ENCODE assay signal across 26 cellular contexts in the genomic region with DNA sequence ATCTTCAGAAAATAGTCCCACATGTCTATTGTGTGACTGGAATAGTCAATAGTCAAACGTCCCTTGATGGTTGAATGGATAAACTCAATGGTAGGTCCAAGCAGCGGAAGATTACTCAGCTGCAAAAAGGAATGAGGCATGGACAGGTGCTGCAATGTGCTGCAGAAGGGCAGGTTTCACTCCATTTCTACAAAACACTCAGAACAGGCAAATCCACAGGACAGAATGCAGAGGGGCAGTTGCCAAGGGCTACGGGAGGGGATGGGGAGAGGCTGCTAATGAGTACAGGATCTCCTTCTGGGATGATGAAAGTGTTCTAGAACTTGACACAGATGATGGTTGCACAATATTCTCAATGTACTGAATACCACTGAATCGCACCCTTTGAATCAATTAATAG.
DNase-seq lines count a peak whose midpoint lies in the region; ATAC-seq, FAIRE-seq and TF ChIP-seq lines count a peak whose summit lies in the region.
"Had no signal": no experiment of that assay in that cellular context is flagged by ENCODE, and none has a peak within 500 bp of the region (broad histone marks: within the 10 kb centered on the region; RNA-seq: fewer than 3 reads in every experiment).

No MANE protein-coding gene starts in this region.

- in situ Hi-C loops in G401 (cut with HindIII; ENCODE audit: low sequenced_read_pairs): no loop called here
- in situ Hi-C loops in K562 (cut with MboI): no loop called here

- H3K27ac ChIP-seq in A549 (peak overlapping the region; percentile 58 to 62; a peak in 5 of 6 replicates), K562 (ENCODE audit: extremely low read depth, low read depth, low read length) (no peak overlapping the region), temporal lobe (ENCODE audit: low read depth, low read length) (peak overlapping the region; percentile 9), upper lobe of left lung (no peak overlapping the region)
- H3K27ac ChIP-seq: BLaER1, C4-2B, GM23248 had no signal

- TF ChIP-seq CTCF in A549 (IDR thresholded peaks at IDR 0.05) (no peak), K562 (IDR thresholded peaks at IDR 0.05 in 2 of 3, conservative IDR thresholded peaks at IDR 0.05 in 1 of 3; ENCODE audit: insufficient read depth in 2 of 3, low read depth in 1 of 3, low read length in 3 of 3) (no peak), upper lobe of left lung (IDR thresholded peaks at IDR 0.05) (no peak)

- no peaks in the 10 kb centered on the region for H3K36me3 ChIP-seq in K562 (ENCODE audit: control insufficient read depth, insufficient read depth, low read length)
- H3K36me3 ChIP-seq in upper lobe of left lung: no peaks in the 10 kb centered on the region
- H3K36me3 ChIP-seq: BLaER1 had no signal

- peaks cover 4% of the 10 kb centered on the region for H3K9me1 ChIP-seq in K562 (ENCODE audit: control insufficient read depth, insufficient read depth, low read length)

- CTCF ChIA-PET in A549 (lab: Yijun Ruan, JAX) (interaction anchor here (0.9 to 1.5 kb wide), 4 partner anchors 10 to 199 kb away, joined by 3 to 4 read pairs (median 4); no protein-coding TSS in a partner anchor), K562 (lab: Yijun Ruan, JAX; ENCODE audit: low intra/inter-chr PET ratio) (no interaction called here)
- CTCF ChIA-PET in activated CD8-positive, alpha-beta T cell treated with anti-CD3 and anti-CD28 coated beads, Interleukin-2, amount 10 ng/mL, durations not matched to agents 7 days and 5 days (lab: Charles Lee): no interaction called here

- H3K27me3 ChIP-seq in K562 (ENCODE audit: control insufficient read depth in 2 of 2, insufficient read depth in 2 of 2, low read length in 2 of 2) (peaks cover 9 to 47% of the 10 kb centered on the region in 2 experiments), upper lobe of left lung (no peaks in the 10 kb centered on the region)
- H3K27me3 ChIP-seq: BLaER1 had no signal

- H3K4me3 Mint-ChIP-seq in activated CD8-positive, alpha-beta T cell treated with anti-CD3 and anti-CD28 coated beads, Interleukin-2, amount 10 ng/mL, durations not matched to agents 7 days and 5 days: no peak overlapping the region
- H3K4me3 Mint-ChIP-seq: B cell; CD8-positive, alpha-beta T cell had no signal

- no peak for ATAC-seq in A549
- no peak for ATAC-seq in K562
- no peak for ATAC-seq in HG02840 (IDR thresholded peaks at IDR 0.05; ENCODE audit: low FRiP score, unreplicated experiment)
- ATAC-seq in activated CD8-positive, alpha-beta T cell treated with anti-CD3 and anti-CD28 coated beads, Interleukin-2, amount 10 ng/mL, durations not matched to agents 7 days and 5 days: no peak
- ATAC-seq in upper lobe of left lung (ENCODE audit: low FRiP score in 2 of 2): no peak
- ATAC-seq: CD8-positive, alpha-beta T cell had no signal

- no TSS peak for BruUV-seq in K562 (replicated peaks; lab: Mats Ljungman, UMichigan)

- H2AFZ ChIP-seq in K562 (ENCODE audit: low read depth, low read length): no peak overlapping the region
- H2AFZ ChIP-seq: GM23248 had no signal

- no peaks in the 10 kb centered on the region for H3K4me1 Mint-ChIP-seq in activated CD8-positive, alpha-beta T cell treated with anti-CD3 and anti-CD28 coated beads, Interleukin-2, amount 10 ng/mL, durations not matched to agents 7 days and 5 days (ENCODE audit: low read depth)
- H3K4me1 Mint-ChIP-seq: B cell; CD4-positive, CD25-positive, alpha-beta regulatory T cell had no signal

- H3K36me3 Mint-ChIP-seq in activated CD8-positive, alpha-beta T cell treated with anti-CD3 and anti-CD28 coated beads, Interleukin-2, amount 10 ng/mL, durations not matched to agents 7 days and 5 days (ENCODE audit: low read depth): no peaks in the 10 kb centered on the region
- H3K36me3 Mint-ChIP-seq: CD4-positive, CD25-positive, alpha-beta regulatory T cell; CD8-positive, alpha-beta T cell had no signal

- H3K4me2 ChIP-seq in A549: peak overlapping the region; percentile 36; the same call in 1 of the 3 replicates
- H3K4me2 ChIP-seq in K562 (ENCODE audit: insufficient read depth, low read length): no peak overlapping the region
- H3K4me2 ChIP-seq: BLaER1 had no signal

- intact Hi-C loops in K562 (cut with micrococcal nuclease): no loop called here

- 83% methylated on average over 4 of the region's 4 CpGs for WGBS in A549 (ENCODE audit: missing lambda C conversion rate)
- WGBS in K562 (ENCODE audit: insufficient coverage, low coverage, missing lambda C conversion rate): 0% methylated on average over 4 of the region's 4 CpGs
- WGBS in upper lobe of left lung, 2 donors: 78 to 84% methylated on average over 4 of the region's 4 CpGs

- FAIRE-seq in A549 (lab: Jason Lieb, UNC) (no peak), K562 (lab: Jason Lieb, UNC) (no peak)
- FAIRE-seq: D721Med, GM12891, GM18507, GM19239, H1 had no signal

- TF ChIP-seq EP300 in A549 (IDR thresholded peaks at IDR 0.05) (no peak), K562 (IDR thresholded peaks at IDR 0.05; ENCODE audit: low read length) (no peak), upper lobe of left lung (IDR thresholded peaks at IDR 0.05) (no peak)

- no peaks in the 10 kb centered on the region for H3K27me3 Mint-ChIP-seq in activated CD8-positive, alpha-beta T cell treated with anti-CD3 and anti-CD28 coated beads, Interleukin-2, amount 10 ng/mL, durations not matched to agents 7 days and 5 days (ENCODE audit: low read depth)

- H3K4me1 ChIP-seq in A549 (peaks cover 28% of the 10 kb centered on the region), K562 (replicated peaks in 1 of 2; ENCODE audit: control insufficient read depth in 2 of 2, insufficient read depth in 2 of 2, low read length in 2 of 2) (peaks cover 0 to 2% of the 10 kb centered on the region in 2 experiments; a peak in 2 of 5 replicates), upper lobe of left lung (no peaks in the 10 kb centered on the region)
- H3K4me1 ChIP-seq: Caco-2 had no signal

- H3K4me3 ChIP-seq in A549 (no peak overlapping the region), K562 (no peak overlapping the region), upper lobe of left lung (no peak overlapping the region)
- H3K4me3 ChIP-seq: BLaER1, GM23248 had no signal

- H3K9me3 ChIP-seq in A549: no peaks in the 10 kb centered on the region
- H3K9me3 ChIP-seq in K562 (replicated peaks; ENCODE audit: control insufficient read depth, insufficient read depth, low read depth, low read length): no peaks in the 10 kb centered on the region
- no peaks in the 10 kb centered on the region for H3K9me3 ChIP-seq in upper lobe of left lung
- H3K9me3 ChIP-seq: BLaER1, Caco-2 had no signal

- H3K79me2 ChIP-seq in K562 (ENCODE audit: control insufficient read depth, insufficient read depth, low read length): no peaks in the 10 kb centered on the region

- H4K20me1 ChIP-seq in K562 (replicated peaks; ENCODE audit: control insufficient read depth, insufficient read depth, low read length): no peaks in the 10 kb centered on the region; the same call in 1 of the 2 replicates
- H4K20me1 ChIP-seq: BLaER1 had no signal

- no peak overlapping the region for H3K27ac Mint-ChIP-seq in activated CD8-positive, alpha-beta T cell treated with anti-CD3 and anti-CD28 coated beads, Interleukin-2, amount 10 ng/mL, durations not matched to agents 7 days and 5 days
- H3K27ac Mint-ChIP-seq: B cell; CD4-positive, CD25-positive, alpha-beta regulatory T cell; CD8-positive, alpha-beta T cell had no signal

- DNase-seq in A549 (ENCODE audit: low read depth in 1 of 2, low spot score in 1 of 2) (no peak), G401 (ENCODE audit: low spot score) (peak; percentile 82), K562 (ENCODE audit: extremely low read depth in 1 of 4, low spot score in 3 of 4) (no peak), upper lobe of left lung (no peak)
- no peak for DNase-seq in activated CD8-positive, alpha-beta T cell treated with anti-CD3 and anti-CD28 coated beads, Interleukin-2, amount 10 ng/mL, durations not matched to agents 7 days and 5 days
- DNase-seq: 8988T; Caco-2; CD4-positive, CD25-positive, alpha-beta regulatory T cell; CD8-positive, alpha-beta T cell; DMS 273 treated with DMSO at 0.1 percent for 48 hours; DMS79; EL; GF-D8; GM23248; H7; HCEC 1CT had no signal

- no peaks in the 10 kb centered on the region for H3K9me3 Mint-ChIP-seq in activated CD8-positive, alpha-beta T cell treated with anti-CD3 and anti-CD28 coated beads, Interleukin-2, amount 10 ng/mL, durations not matched to agents 7 days and 5 days (ENCODE audit: insufficient read depth)
- H3K9me3 Mint-ChIP-seq: CD8-positive, alpha-beta T cell had no signal

- POLR2A ChIA-PET in A549 (lab: Yijun Ruan, JAX): no interaction called here
- POLR2A ChIA-PET in K562 (lab: Yijun Ruan, JAX): no interaction called here
- POLR2A ChIA-PET in activated CD8-positive, alpha-beta T cell treated with anti-CD3 and anti-CD28 coated beads, Interleukin-2, amount 10 ng/mL, durations not matched to agents 7 days and 5 days (lab: Charles Lee): no interaction called here

- TF ChIP-seq RAD21 in A549 (conservative IDR thresholded peaks at IDR 0.05 in 1 of 2, IDR thresholded peaks at IDR 0.05 in 1 of 2) (no peak), K562 (CRISPR knock-in tag; conservative IDR thresholded peaks at IDR 0.05 in 1 of 2, IDR thresholded peaks at IDR 0.05 in 1 of 2) (no peak)

- no peak for TF ChIP-seq POLR2A in A549 (IDR thresholded peaks at IDR 0.05; ENCODE audit: low read length)
- TF ChIP-seq POLR2A in K562 (conservative IDR thresholded peaks at IDR 0.05): no peak
- TF ChIP-seq POLR2A in upper lobe of left lung (IDR thresholded peaks at IDR 0.05): no peak

- H3K9ac ChIP-seq in K562 (ENCODE audit: insufficient read depth in 1 of 2, low read depth in 2 of 2, low read length in 2 of 2): no peak overlapping the region
- H3K9ac ChIP-seq: BLaER1, GM23248 had no signal

TF ChIP-seq in A549, 52 proteins besides CTCF, POLR2A, EP300 and RAD21 (continues in another document):
- TF ChIP-seq HOXA7 (CRISPR knock-in tag; IDR thresholded peaks at IDR 0.05): no peak
- no peak for TF ChIP-seq MAZ (IDR thresholded peaks at IDR 0.05; ENCODE audit: borderline replicate concordance, low read depth, low read length)
- TF ChIP-seq NFE2L2 (conservative IDR thresholded peaks at IDR 0.05; ENCODE audit: low read length): no peak

TF ChIP-seq in K562, 482 proteins besides CTCF, POLR2A, EP300 and RAD21:
- TF ChIP-seq PTBP1 (IDR thresholded peaks at IDR 0.05; ENCODE audit: low read depth, low read length): no peak
- peak; percentile 32; the same call in 1 of the 2 replicates for TF ChIP-seq CEBPB (tag; IDR thresholded peaks at IDR 0.05)
- no peak for TF ChIP-seq POLR2G (IDR thresholded peaks at IDR 0.05; ENCODE audit: low read depth, low read length)
- TF ChIP-seq, protein P1, sequence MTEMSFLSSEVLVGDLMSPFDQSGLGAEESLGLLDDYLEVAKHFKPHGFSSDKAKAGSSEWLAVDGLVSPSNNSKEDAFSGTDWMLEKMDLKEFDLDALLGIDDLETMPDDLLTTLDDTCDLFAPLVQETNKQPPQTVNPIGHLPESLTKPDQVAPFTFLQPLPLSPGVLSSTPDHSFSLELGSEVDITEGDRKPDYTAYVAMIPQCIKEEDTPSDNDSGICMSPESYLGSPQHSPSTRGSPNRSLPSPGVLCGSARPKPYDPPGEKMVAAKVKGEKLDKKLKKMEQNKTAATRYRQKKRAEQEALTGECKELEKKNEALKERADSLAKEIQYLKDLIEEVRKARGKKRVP (CRISPR knock-in tag; IDR thresholded peaks at IDR 0.05): no peak
- no peak for TF ChIP-seq CEBPG (CRISPR knock-in tag; IDR thresholded peaks at IDR 0.05)
- TF ChIP-seq CEBPG (tag; conservative IDR thresholded peaks at IDR 0.05 in 1 of 2, IDR thresholded peaks at IDR 0.05 in 1 of 2): peak; percentile 41 to 62; a peak in 3 of 4 replicates

Comparison
In these comparisons a context has a peak if more than half of its experiments do, and no peak if none do; other contexts are left out.
1. H3K27ac ChIP-seq: peak in A549 (2 of 2) and temporal lobe (single experiment); none in K562 (single experiment) and upper lobe of left lung (0 of 4).
2. Of the 35 proteins assayed by ChIP-seq in both K562 and A549: peak only in K562: CEBPB; only in A549: none; in both: none; in neither: 34.